Comparison of ENCODE assay signal across 1 cellular context in genomic region chr6:90586675-90587638, GRCh38.
TF ChIP-seq lines count a peak whose summit lies in the region.

TSS of gene MAP3K7 (minus strand) at chr6:90587072. CDS start at chr6:90586883, 189 bp downstream.

TF ChIP-seq in HepG2, 621 proteins besides CTCF, POLR2A, EP300 and RAD21 (continued from another document and continues in another):
- TF ChIP-seq ZBTB49 (CRISPR knock-in tag; IDR thresholded peaks at IDR 0.05; ENCODE audit: borderline replicate concordance) (no peak), RXRA (CRISPR knock-in tag; IDR thresholded peaks at IDR 0.05) (0 out of 2 replicates have a peak, but pooled peaks have one; percentile 18), ZNF431 (CRISPR knock-in tag; IDR thresholded peaks at IDR 0.05; ENCODE audit: borderline replicate concordance, low read depth) (no peak; the same call in 1 of the 2 replicates), ZNF292 (CRISPR knock-in tag; IDR thresholded peaks at IDR 0.05; ENCODE audit: borderline replicate concordance, low read depth) (no peak), ZNF136 (CRISPR knock-in tag; IDR thresholded peaks at IDR 0.05; ENCODE audit: low read depth) (no peak), YEATS2 (CRISPR knock-in tag; IDR thresholded peaks at IDR 0.05; ENCODE audit: borderline replicate concordance) (peak; percentile 96), ZMAT5 (CRISPR knock-in tag; IDR thresholded peaks at IDR 0.05; ENCODE audit: borderline replicate concordance, low read depth) (no peak), ZNF629 (CRISPR knock-in tag; conservative IDR thresholded peaks at IDR 0.05) (no peak), MED8 (CRISPR knock-in tag; IDR thresholded peaks at IDR 0.05; ENCODE audit: insufficient replicate concordance) (no peak), ZNF749 (CRISPR knock-in tag; IDR thresholded peaks at IDR 0.05; ENCODE audit: borderline replicate concordance) (0 out of 2 replicates have a peak, but pooled peaks have one; percentile 57), ATRX (CRISPR knock-in tag; IDR thresholded peaks at IDR 0.05; ENCODE audit: borderline replicate concordance) (no peak), PAXIP1 (CRISPR knock-in tag; conservative IDR thresholded peaks at IDR 0.05) (no peak; the same call in 1 of the 2 replicates), REXO4 (CRISPR knock-in tag; IDR thresholded peaks at IDR 0.05; ENCODE audit: borderline replicate concordance) (no peak), PHB2 (IDR thresholded peaks at IDR 0.05; ENCODE audit: partially characterized antibody) (no peak), TBX3 (IDR thresholded peaks at IDR 0.05; ENCODE audit: borderline replicate concordance) (no peak), TBX2 (CRISPR knock-in tag; IDR thresholded peaks at IDR 0.05; ENCODE audit: borderline replicate concordance) (peak; percentile 20; the same call in 1 of the 2 replicates), ZNF121 (CRISPR knock-in tag; IDR thresholded peaks at IDR 0.05) (no peak), MIER3 (CRISPR knock-in tag; IDR thresholded peaks at IDR 0.05; ENCODE audit: borderline replicate concordance) (no peak), PAF1 (CRISPR knock-in tag; IDR thresholded peaks at IDR 0.05) (no peak), ELF4 (CRISPR knock-in tag; IDR thresholded peaks at IDR 0.05; ENCODE audit: borderline replicate concordance) (0 out of 2 replicates have a peak, but pooled peaks have one; percentile 25), ZFP90 (CRISPR knock-in tag; IDR thresholded peaks at IDR 0.05; ENCODE audit: borderline replicate concordance) (peak; percentile 56; the same call in 1 of the 2 replicates), GLMP (CRISPR knock-in tag; IDR thresholded peaks at IDR 0.05; ENCODE audit: borderline replicate concordance) (no peak), ZBTB3 (CRISPR knock-in tag; IDR thresholded peaks at IDR 0.05; ENCODE audit: borderline replicate concordance, low read depth) (no peak), ZNF839 (CRISPR knock-in tag; IDR thresholded peaks at IDR 0.05; ENCODE audit: borderline replicate concordance) (no peak; the same call in 1 of the 2 replicates), WIZ (CRISPR knock-in tag; IDR thresholded peaks at IDR 0.05) (peak; percentile 72; the same call in 1 of the 2 replicates), ASH2L (IDR thresholded peaks at IDR 0.05; ENCODE audit: insufficient read length, low read depth, low read length) (peak; percentile 98), KDM4B (CRISPR knock-in tag; IDR thresholded peaks at IDR 0.05) (no peak; the same call in 1 of the 2 replicates), E2F1 (CRISPR knock-in tag; IDR thresholded peaks at IDR 0.05) (no peak), ZNF543 (CRISPR knock-in tag; IDR thresholded peaks at IDR 0.05) (0 out of 2 replicates have a peak, but pooled peaks have one; percentile 28), ZNF781 (CRISPR knock-in tag; IDR thresholded peaks at IDR 0.05; ENCODE audit: borderline replicate concordance, not compliant biosample characterization) (no peak), GABPA (IDR thresholded peaks at IDR 0.05; ENCODE audit: low read depth, low read length) (peak; percentile 80), GABPA (CRISPR knock-in tag; IDR thresholded peaks at IDR 0.05; ENCODE audit: low read depth) (peak; percentile 96), YEATS4 (CRISPR knock-in tag; IDR thresholded peaks at IDR 0.05; ENCODE audit: borderline replicate concordance) (peak; percentile 58; the same call in 1 of the 2 replicates), TP53 (CRISPR knock-in tag; conservative IDR thresholded peaks at IDR 0.05) (0 out of 2 replicates have a peak, but pooled peaks have one; percentile 38), HMG20A (CRISPR knock-in tag; IDR thresholded peaks at IDR 0.05; ENCODE audit: borderline replicate concordance) (no peak), MIER2 (CRISPR knock-in tag; IDR thresholded peaks at IDR 0.05) (0 out of 2 replicates have a peak, but pooled peaks have one; percentile 46), LRRFIP1 (CRISPR knock-in tag; conservative IDR thresholded peaks at IDR 0.05) (no peak), ATF1 (CRISPR knock-in tag; IDR thresholded peaks at IDR 0.05) (peak; percentile 100), EHMT2 (IDR thresholded peaks at IDR 0.05; ENCODE audit: borderline replicate concordance, low read depth, low read length) (peak; percentile 85; the same call in 1 of the 2 replicates), TRIM22 (IDR thresholded peaks at IDR 0.05) (no peak), ZNF552 (CRISPR knock-in tag; IDR thresholded peaks at IDR 0.05; ENCODE audit: borderline replicate concordance) (no peak; the same call in 1 of the 2 replicates), MBNL3 (CRISPR knock-in tag; conservative IDR thresholded peaks at IDR 0.05) (no peak), ZNF232 (CRISPR knock-in tag; IDR thresholded peaks at IDR 0.05; ENCODE audit: borderline replicate concordance) (no peak), ZNF12 (CRISPR knock-in tag; IDR thresholded peaks at IDR 0.05) (no peak), CREBL2 (CRISPR knock-in tag; IDR thresholded peaks at IDR 0.05; ENCODE audit: borderline replicate concordance) (no peak), ZNF326 (CRISPR knock-in tag; IDR thresholded peaks at IDR 0.05; ENCODE audit: borderline replicate concordance) (no peak), TEF (CRISPR knock-in tag; IDR thresholded peaks at IDR 0.05) (no peak), ZNF704 (CRISPR knock-in tag; IDR thresholded peaks at IDR 0.05; ENCODE audit: borderline replicate concordance) (peak; percentile 80; the same call in 1 of the 2 replicates)
